Comparison of ENCODE assay signal across 9 cellular contexts in the genomic region with DNA sequence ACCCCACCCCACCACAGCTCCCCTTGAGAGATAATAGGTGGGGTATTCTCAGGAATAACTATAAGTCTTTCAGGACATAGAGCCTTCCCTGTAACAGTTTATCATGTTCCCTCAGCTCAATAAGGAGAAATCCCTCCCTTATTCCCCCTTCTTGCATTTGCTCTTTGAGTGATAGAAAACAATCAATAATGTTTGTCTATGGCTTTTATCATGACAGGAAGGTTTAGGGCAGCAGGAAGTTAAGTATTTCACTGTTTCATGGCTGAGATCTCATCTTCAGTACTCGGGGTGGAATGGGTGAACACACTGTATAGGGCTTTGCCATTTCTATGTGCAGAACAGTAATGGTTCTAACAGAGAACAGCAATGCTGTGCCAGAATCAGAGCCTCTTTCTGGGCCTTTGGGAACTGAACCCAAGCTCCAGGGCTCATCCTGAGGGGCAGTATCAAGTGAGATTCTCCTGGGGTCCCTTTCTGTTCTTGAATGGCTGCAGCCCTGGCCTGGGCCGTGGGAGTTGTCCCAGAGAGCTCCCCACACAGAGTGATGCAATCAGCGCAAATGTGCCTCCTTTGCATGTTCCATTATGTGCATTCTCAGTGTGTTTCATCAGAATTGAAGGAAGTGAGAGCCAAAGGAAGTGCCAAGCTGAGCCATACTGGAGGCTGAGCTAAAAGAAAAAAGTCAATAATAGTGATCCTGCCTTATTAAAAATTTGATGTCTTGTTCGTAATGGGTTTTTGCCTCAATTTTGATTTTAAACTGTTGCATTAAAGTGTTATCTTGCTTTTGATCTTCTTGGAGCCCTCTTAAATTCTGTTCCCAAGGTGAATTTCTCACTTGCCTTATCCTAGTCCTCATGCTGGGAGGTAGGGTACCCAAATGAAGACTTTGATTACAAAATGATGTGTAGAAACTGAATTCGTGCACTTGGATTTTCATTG. TPM values are rescaled to one million over a fixed set of nuclear protein-coding genes. Genes with fewer than 3 reads are reported as not detected.
DNase-seq lines count a peak whose midpoint lies in the region; ATAC-seq and TF ChIP-seq lines count a peak whose summit lies in the region.
"Had no signal": no experiment of that assay in that cellular context is flagged by ENCODE, and none has a peak within 500 bp of the region (broad histone marks: within the 10 kb centered on the region; RNA-seq: fewer than 3 reads in every experiment).

No MANE protein-coding gene starts in this region.

- peaks cover 3 to 18% (median 9%) of the 10 kb centered on the region in 5 experiments for H3K9me3 Mint-ChIP-seq in brain
- H3K9me3 Mint-ChIP-seq: central memory CD8-positive, alpha-beta T cell had no signal

- H3K4me2 ChIP-seq in DOHH2 (ENCODE audit: low read length), result peak overlapping the region; percentile 42

- no peaks in the 10 kb centered on the region for H3K27me3 ChIP-seq in DOHH2 (ENCODE audit: control insufficient read depth, low read length)

- peaks cover 2% of the 10 kb centered on the region; the same call in 1 of the 2 replicates for H3K36me3 ChIP-seq in DOHH2 (ENCODE audit: control insufficient read depth, low read length)

- H3K4me1 ChIP-seq in DOHH2 (ENCODE audit: control insufficient read depth, low read length), result peaks cover 38% of the 10 kb centered on the region

- no peak overlapping the region for H3K27ac ChIP-seq in DOHH2 (ENCODE audit: low read depth, low read length)

- H4K20me1 ChIP-seq in DOHH2 (ENCODE audit: control insufficient read depth, insufficient read depth, low read depth, low read length), result no peaks in the 10 kb centered on the region

- peaks cover 18% of the 10 kb centered on the region for H3K27me3 Mint-ChIP-seq in brain
- H3K27me3 Mint-ChIP-seq: central memory CD8-positive, alpha-beta T cell had no signal

- peaks cover 12% of the 10 kb centered on the region for H3K79me2 ChIP-seq in DOHH2 (ENCODE audit: control insufficient read depth, low read length)

- H3F3A ChIP-seq in DOHH2 (ENCODE audit: control insufficient read depth, insufficient read depth), result no peaks in the 10 kb centered on the region

- no peaks in the 10 kb centered on the region for H3K9me3 ChIP-seq in DOHH2 (ENCODE audit: control insufficient read depth, insufficient read depth, low read length)

- TF ChIP-seq CTCF in DOHH2 (IDR thresholded peaks at IDR 0.05; ENCODE audit: low read depth, low read length, poor library complexity, severe bottlenecking) (no peak), NB4 (IDR thresholded peaks at IDR 0.05; ENCODE audit: low read depth, low read length) (no peak), brain (conservative IDR thresholded peaks at IDR 0.05) (no peak)

- H3K4me3 Mint-ChIP-seq in brain, result peak overlapping the region in 1 of 5 experiments; percentile 19
- H3K4me3 Mint-ChIP-seq: central memory CD8-positive, alpha-beta T cell had no signal

- TF ChIP-seq POLR2A in NB4 (IDR thresholded peaks at IDR 0.05; ENCODE audit: extremely low read depth, insufficient read length), result no peak

- ATAC-seq in GM19395 (IDR thresholded peaks at IDR 0.05; ENCODE audit: unreplicated experiment), result no peak
- no peak for ATAC-seq in GM18907 (IDR thresholded peaks at IDR 0.05; ENCODE audit: unreplicated experiment)

- peaks cover 33% of the 10 kb centered on the region for H3K4me1 Mint-ChIP-seq in brain

- no peak overlapping the region for H3K4me3 ChIP-seq in DOHH2 (ENCODE audit: low read length)
- peak overlapping the region; percentile 42 for H3K4me3 ChIP-seq in NB4 (ENCODE audit: low read depth, low read length)

- H3K27ac Mint-ChIP-seq in brain, result peak overlapping the region in 3 of 5 experiments; percentile 61 to 73 (median 71)

- no peaks in the 10 kb centered on the region for H3K36me3 Mint-ChIP-seq in brain

- peak; percentile 97 for DNase-seq in NB4 (ENCODE audit: low read depth)
- peak; percentile 27 to 63 for DNase-seq in lung microvascular endothelial cell (ENCODE audit: low read depth in 2 of 2)
- no peak for DNase-seq in NK-92 treated with Interleukin-12 subunit alpha and Interleukin-12 subunit beta, amount 100 ng/mL, for 24 hours (lab: John Stamatoyannopoulos, UW)
- no peak for DNase-seq in NCI-H2171 (lab: John Stamatoyannopoulos, UW)

- no peaks in the 10 kb centered on the region for H3K9me2 ChIP-seq in DOHH2 (replicated peaks; ENCODE audit: control insufficient read depth, low read length)

RNA-seq across cellular contexts. Expression of a gene that starts 2.9 kb away (rescaled TPM):
- polyA plus RNA-seq in brain (ENCODE audit: insufficient read depth, low read depth, low replicate concordance), result 1.5 TPM
- 5.8 and 6.1 TPM in 2 replicates for total RNA-seq in lung microvascular endothelial cell

Comparison
In these comparisons a context has a peak if more than half of its experiments do, and no peak if none do; other contexts are left out.
1. DNase-seq: peak in NB4 (single experiment) and lung microvascular endothelial cell (2 of 2); none in NK-92 treated with Interleukin-12 subunit alpha and Interleukin-12 subunit beta, amount 100 ng/mL, for 24 hours (single experiment) and NCI-H2171 (single experiment).